ENCODE assay signal across 17 cellular contexts in genomic region chr2:159174759-159175158, GRCh38.
DNase-seq lines count a peak whose midpoint lies in the region; ATAC-seq and TF ChIP-seq lines count a peak whose summit lies in the region.
"Had no signal": no experiment of that assay in that cellular context is flagged by ENCODE, and none has a peak within 500 bp of the region (broad histone marks: within the 10 kb centered on the region; RNA-seq: fewer than 3 reads in every experiment).

No MANE protein-coding gene starts in this region.

- ATAC-seq in Right ventricle myocardium superior (ENCODE audit: poor library complexity) = peak; percentile 9
- ATAC-seq in heart right ventricle = peak in 6 of 8 donors; percentile 6 to 20 (median 14)
- ATAC-seq in right cardiac atrium = peak; percentile 32 to 50
- no peak for ATAC-seq in GM23338
- ATAC-seq in activated CD4-positive, alpha-beta T cell treated with anti-CD3 and anti-CD28 coated beads for 36 hours = no peak

- no peak overlapping the region for H3K9ac ChIP-seq in trophoblast cell (ENCODE audit: low read length)
- H3K9ac ChIP-seq: BLaER1, GM23248 had no signal

- no peak overlapping the region for H2BK5ac ChIP-seq in trophoblast cell (ENCODE audit: low read depth, low read length, poor library complexity)

- H3K36me3 ChIP-seq in right atrium auricular region = peaks cover 73% of the 10 kb centered on the region
- H3K36me3 ChIP-seq in heart right ventricle = peaks cover 0 to 100% (median 22%) of the 10 kb centered on the region in 9 donors
- peaks cover 28 to 41% of the 10 kb centered on the region in 2 experiments for H3K36me3 ChIP-seq in trophoblast cell (ENCODE audit: control insufficient read depth in 1 of 2, insufficient read depth in 2 of 2, low read length in 2 of 2)
- H3K36me3 ChIP-seq in GM23338 (ENCODE audit: insufficient read depth) = no peaks in the 10 kb centered on the region
- H3K36me3 ChIP-seq: BLaER1 had no signal

- H3K4me3 ChIP-seq in right atrium auricular region (no peak overlapping the region), heart right ventricle (no peak overlapping the region), right cardiac atrium (ENCODE audit: low read length) (no peak overlapping the region), trophoblast cell (ENCODE audit: low read depth, low read length) (no peak overlapping the region), GM23338 (no peak overlapping the region)
- H3K4me3 ChIP-seq: BLaER1, GM23248 had no signal

- no peak overlapping the region for H3K4ac ChIP-seq in trophoblast cell (ENCODE audit: low read depth, low read length)

- H3K4me2 ChIP-seq in trophoblast cell (ENCODE audit: low read length) (no peak overlapping the region), GM23338 (no peak overlapping the region)
- H3K4me2 ChIP-seq: BLaER1 had no signal

- peak overlapping the region; percentile 21 for H4K91ac ChIP-seq in trophoblast cell (ENCODE audit: low read depth, low read length)

- no peak overlapping the region for H3K18ac ChIP-seq in trophoblast cell (ENCODE audit: low read length)

- H3K27ac ChIP-seq in right atrium auricular region (peak overlapping the region in 1 of 2 donors; percentile 25), heart right ventricle (peak overlapping the region in 6 of 10 donors; percentile 7 to 56 (median 22)), right cardiac atrium (ENCODE audit: low read length) (peak overlapping the region; percentile 3), trophoblast cell (ENCODE audit: low read depth, low read length) (no peak overlapping the region), GM23338 (ENCODE audit: low read depth) (no peak overlapping the region)
- H3K27ac ChIP-seq: BLaER1, GM23248 had no signal

- H2BK120ac ChIP-seq in trophoblast cell (ENCODE audit: insufficient read depth, low read length, poor library complexity) = no peak overlapping the region

- H3K14ac ChIP-seq in trophoblast cell (ENCODE audit: low read length) = no peak overlapping the region

- H3K27me3 ChIP-seq in right atrium auricular region (no peaks in the 10 kb centered on the region), heart right ventricle (no peaks in the 10 kb centered on the region), right cardiac atrium (ENCODE audit: control insufficient read depth, insufficient read depth) (no peaks in the 10 kb centered on the region), trophoblast cell (ENCODE audit: insufficient read depth, low read length) (no peaks in the 10 kb centered on the region), GM23338 (ENCODE audit: insufficient read depth) (no peaks in the 10 kb centered on the region)
- H3K27me3 ChIP-seq: BLaER1 had no signal

- H3K4me3 Mint-ChIP-seq in GM23338 = no peak overlapping the region
- no peak overlapping the region for H3K4me3 Mint-ChIP-seq in glutamatergic neuron (ENCODE audit: unreplicated experiment)
- H3K4me3 Mint-ChIP-seq in activated CD4-positive, alpha-beta T cell treated with anti-CD3 and anti-CD28 coated beads for 36 hours = no peak overlapping the region
- H3K4me3 Mint-ChIP-seq: CD14-positive monocyte had no signal

- H3K4me1 ChIP-seq in right atrium auricular region (peaks cover 0 to 11% of the 10 kb centered on the region in 2 donors), heart right ventricle (peaks cover 0 to 35% (median 10%) of the 10 kb centered on the region in 9 donors), right cardiac atrium (ENCODE audit: control insufficient read depth, insufficient read depth, low read length) (peaks cover 2% of the 10 kb centered on the region), trophoblast cell (ENCODE audit: control insufficient read depth in 1 of 2, insufficient read depth in 2 of 2, low read length in 2 of 2) (peaks cover 11 to 12% of the 10 kb centered on the region in 2 experiments), GM23338 (ENCODE audit: insufficient read depth) (no peaks in the 10 kb centered on the region)

- no peak overlapping the region for H4K12ac ChIP-seq in trophoblast cell (ENCODE audit: low read depth, low read length)

- no peak overlapping the region for H3K23ac ChIP-seq in trophoblast cell (ENCODE audit: low read length)

- no peak overlapping the region for H3K27ac Mint-ChIP-seq in GM23338
- no peak overlapping the region for H3K27ac Mint-ChIP-seq in glutamatergic neuron (ENCODE audit: unreplicated experiment)
- H3K27ac Mint-ChIP-seq in activated CD4-positive, alpha-beta T cell treated with anti-CD3 and anti-CD28 coated beads for 36 hours = no peak overlapping the region

- H3K9me3 ChIP-seq in right atrium auricular region (no peaks in the 10 kb centered on the region), heart right ventricle (no peaks in the 10 kb centered on the region), right cardiac atrium (ENCODE audit: control insufficient read depth, low read length) (no peaks in the 10 kb centered on the region), trophoblast cell (ENCODE audit: insufficient read depth, low read depth, low read length) (no peaks in the 10 kb centered on the region)
- H3K9me3 ChIP-seq: BLaER1 had no signal

- H2AFZ ChIP-seq in trophoblast cell (ENCODE audit: insufficient read depth, low read length, poor library complexity) = no peak overlapping the region
- no peak overlapping the region for H2AFZ ChIP-seq in GM23338
- H2AFZ ChIP-seq: GM23248 had no signal

- H4K20me1 ChIP-seq in GM23338 (replicated peaks; ENCODE audit: insufficient read depth) = no peaks in the 10 kb centered on the region
- H4K20me1 ChIP-seq: BLaER1 had no signal

- no peak overlapping the region for H4K8ac ChIP-seq in trophoblast cell (ENCODE audit: low read depth, low read length)

- WGBS in heart right ventricle, 2 donors = 44 to 68% methylated on average over 9 of the region's 9 CpGs
- WGBS in right cardiac atrium = 76% methylated on average over 9 of the region's 9 CpGs
- WGBS in trophoblast cell (ENCODE audit: extremely low coverage, insufficient coverage, insufficient read length) = no CpG with 5 or more reads among the region's 9 CpGs

- intact Hi-C loops in Right ventricle myocardium superior (cut with DNase I) = no loop called here
- intact Hi-C loops in heart right ventricle (cut with DNase I) = loop anchor here in 2 of 10 donors (5.0 to 10.0 kb wide), 2 partner anchors 37 to 280 kb away; no protein-coding TSS in a partner anchor
- intact Hi-C loops in right cardiac atrium (cut with DNase I) = no loop called here
- intact Hi-C loops in activated CD4-positive, alpha-beta T cell treated with anti-CD3 and anti-CD28 coated beads for 36 hours (cut with DNase I, micrococcal nuclease) = no loop called here

- H3K36me3 Mint-ChIP-seq in GM23338 (ENCODE audit: low read depth) (peaks cover 2% of the 10 kb centered on the region; the same call in 1 of the 3 replicates), glutamatergic neuron (ENCODE audit: unreplicated experiment) (peaks cover 4% of the 10 kb centered on the region)
- H3K36me3 Mint-ChIP-seq in activated CD4-positive, alpha-beta T cell treated with anti-CD3 and anti-CD28 coated beads for 36 hours (ENCODE audit: low read depth) = no peaks in the 10 kb centered on the region
- H3K36me3 Mint-ChIP-seq: CD14-positive monocyte; CD4-positive, alpha-beta memory T cell had no signal

- no peaks in the 10 kb centered on the region for H3K9me2 ChIP-seq in GM23338 (ENCODE audit: insufficient read depth)

- H3K79me2 ChIP-seq in trophoblast cell (ENCODE audit: control insufficient read depth, insufficient read depth, low read length, poor library complexity) (no peaks in the 10 kb centered on the region), GM23338 (replicated peaks; ENCODE audit: insufficient read depth) (no peaks in the 10 kb centered on the region)

- peak overlapping the region; percentile 3 for H2BK12ac ChIP-seq in trophoblast cell (ENCODE audit: low read length)

- POLR2A ChIA-PET in activated CD4-positive, alpha-beta T cell treated with anti-CD3 and anti-CD28 coated beads for 36 hours (lab: Charles Lee) = no interaction called here

- H3K4me1 Mint-ChIP-seq in GM23338 = no peaks in the 10 kb centered on the region
- no peaks in the 10 kb centered on the region for H3K4me1 Mint-ChIP-seq in glutamatergic neuron (ENCODE audit: low read depth, unreplicated experiment)
- H3K4me1 Mint-ChIP-seq in activated CD4-positive, alpha-beta T cell treated with anti-CD3 and anti-CD28 coated beads for 36 hours = peaks cover 3% of the 10 kb centered on the region
- H3K4me1 Mint-ChIP-seq: CD14-positive monocyte; CD4-positive, alpha-beta memory T cell had no signal

- H3K9me3 Mint-ChIP-seq in GM23338 = no peaks in the 10 kb centered on the region
- H3K9me3 Mint-ChIP-seq in glutamatergic neuron (ENCODE audit: unreplicated experiment) = no peaks in the 10 kb centered on the region
- no peaks in the 10 kb centered on the region for H3K9me3 Mint-ChIP-seq in activated CD4-positive, alpha-beta T cell treated with anti-CD3 and anti-CD28 coated beads for 36 hours (ENCODE audit: low read depth)
- H3K9me3 Mint-ChIP-seq: CD14-positive monocyte; CD4-positive, alpha-beta memory T cell had no signal

- H2AK5ac ChIP-seq in trophoblast cell (ENCODE audit: low read length) = no peak overlapping the region

- DNase-seq in Right ventricle myocardium superior (no peak), right atrium auricular region (ENCODE audit: low spot score) (no peak), heart right ventricle (no peak), right cardiac atrium (no peak), trophoblast cell (no peak), GM23338 (ENCODE audit: low spot score) (no peak), glutamatergic neuron (no peak)
- DNase-seq in activated CD4-positive, alpha-beta T cell treated with anti-CD3 and anti-CD28 coated beads for 36 hours = no peak
- DNase-seq: 8988T; CD4-positive, alpha-beta memory T cell; DMS153; DMS79; GDM1; GM23248; HCEC 1CT had no signal

- no peaks in the 10 kb centered on the region for H3K27me3 Mint-ChIP-seq in GM23338 (ENCODE audit: insufficient read depth, low read depth, poor library complexity)
- H3K27me3 Mint-ChIP-seq in glutamatergic neuron (ENCODE audit: unreplicated experiment) = peaks cover 2% of the 10 kb centered on the region
- H3K27me3 Mint-ChIP-seq in activated CD4-positive, alpha-beta T cell treated with anti-CD3 and anti-CD28 coated beads for 36 hours = no peaks in the 10 kb centered on the region
- H3K27me3 Mint-ChIP-seq: CD4-positive, alpha-beta memory T cell had no signal

- H3K79me1 ChIP-seq in trophoblast cell (ENCODE audit: low read length) = peaks cover 4% of the 10 kb centered on the region

- CTCF ChIA-PET in activated CD4-positive, alpha-beta T cell treated with anti-CD3 and anti-CD28 coated beads for 36 hours (lab: Charles Lee) = interaction anchor here (2.3 kb wide), 1 partner anchor 28 kb away, joined by 8 read pairs; no protein-coding TSS in a partner anchor

- no peaks in the 10 kb centered on the region for H3F3A ChIP-seq in GM23338 (replicated peaks; ENCODE audit: low read depth)

- TF ChIP-seq CTCF in right atrium auricular region (IDR thresholded peaks at IDR 0.05) (no peak), heart right ventricle (IDR thresholded peaks at IDR 0.05) (no peak), GM23338 (conservative IDR thresholded peaks at IDR 0.05; ENCODE audit: low read depth in 2 of 2) (no peak), glutamatergic neuron (IDR thresholded peaks at IDR 0.05; ENCODE audit: partially characterized antibody, unreplicated experiment) (no peak)

TF ChIP-seq in GM23338, 12 proteins besides CTCF, POLR2A, EP300 and RAD21 (continues in another document):
- TF ChIP-seq NANOG (IDR thresholded peaks at IDR 0.05; ENCODE audit: borderline replicate concordance) (no peak), ZNF114 (CRISPR knock-in tag; IDR thresholded peaks at IDR 0.05) (no peak), EZH2phosphoT487 (IDR thresholded peaks at IDR 0.05; ENCODE audit: unreplicated experiment) (no peak)

Comparison
In these comparisons a context has a peak if more than half of its experiments do, and no peak if none do; other contexts are left out.
1. ATAC-seq: peak in Right ventricle myocardium superior (single experiment), heart right ventricle (6 of 8) and right cardiac atrium (2 of 2); none in GM23338 (single experiment) and activated CD4-positive, alpha-beta T cell treated with anti-CD3 and anti-CD28 coated beads for 36 hours (single experiment).
2. H3K27ac ChIP-seq: peak in heart right ventricle (6 of 10) and right cardiac atrium (single experiment); none in trophoblast cell (single experiment) and GM23338 (single experiment).